ENCODE assay signal across 8 cellular contexts in the genomic region with DNA sequence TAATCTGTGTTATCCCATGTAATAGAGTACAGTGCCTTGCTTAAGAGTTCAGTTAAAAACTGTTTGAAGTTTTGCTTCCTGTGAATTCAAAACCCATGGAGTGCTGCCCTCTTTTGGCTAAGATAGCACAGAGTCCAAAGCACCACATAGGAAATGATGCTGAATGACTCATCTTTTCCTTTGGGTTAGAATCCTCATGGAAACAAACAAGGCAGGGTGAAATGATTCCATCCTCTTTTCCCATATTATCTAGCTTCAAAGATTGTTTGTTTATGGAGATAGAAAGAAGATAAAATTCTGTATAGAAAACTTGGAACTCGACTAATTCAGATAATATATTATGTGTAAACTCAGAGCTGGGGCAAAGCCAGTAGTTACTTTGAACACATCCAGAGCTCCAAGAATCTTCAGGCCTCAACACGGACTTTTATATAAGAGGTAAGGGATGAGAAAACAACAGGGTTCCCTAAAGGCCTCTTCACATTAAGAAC.
DNase-seq lines count a peak whose midpoint lies in the region; ATAC-seq lines count a peak whose summit lies in the region.

No MANE protein-coding gene starts in this region.

- H3K27ac Mint-ChIP-seq in activated CD4-positive, alpha-beta memory T cell treated with anti-CD3 and anti-CD28 coated beads, Interleukin-2, amount 10 ng/mL, durations not matched to agents 7 days and 5 days = no peak overlapping the region

- POLR2A ChIA-PET in activated CD4-positive, alpha-beta memory T cell treated with anti-CD3 and anti-CD28 coated beads, Interleukin-2, amount 10 ng/mL, durations not matched to agents 7 days and 5 days (lab: Charles Lee) = interaction anchor here (1.1 kb wide), 1 partner anchor 251 kb away, joined by 4 read pairs; no protein-coding TSS in a partner anchor

- H3K4me1 Mint-ChIP-seq in activated CD4-positive, alpha-beta memory T cell treated with anti-CD3 and anti-CD28 coated beads, Interleukin-2, amount 10 ng/mL, durations not matched to agents 7 days and 5 days = peaks cover 5% of the 10 kb centered on the region

- H3K36me3 Mint-ChIP-seq in activated CD4-positive, alpha-beta memory T cell treated with anti-CD3 and anti-CD28 coated beads, Interleukin-2, amount 10 ng/mL, durations not matched to agents 7 days and 5 days (ENCODE audit: low read depth) = no peaks in the 10 kb centered on the region

- H3K27me3 Mint-ChIP-seq in activated CD4-positive, alpha-beta memory T cell treated with anti-CD3 and anti-CD28 coated beads, Interleukin-2, amount 10 ng/mL, durations not matched to agents 7 days and 5 days = peaks cover 2% of the 10 kb centered on the region

- no peaks in the 10 kb centered on the region for H3K9me3 Mint-ChIP-seq in activated CD4-positive, alpha-beta memory T cell treated with anti-CD3 and anti-CD28 coated beads, Interleukin-2, amount 10 ng/mL, durations not matched to agents 7 days and 5 days

- CTCF ChIA-PET in activated CD4-positive, alpha-beta memory T cell treated with anti-CD3 and anti-CD28 coated beads, Interleukin-2, amount 10 ng/mL, durations not matched to agents 7 days and 5 days (lab: Charles Lee) = interaction anchor here (0.6 to 1.6 kb wide), 11 partner anchors 9 to 372 kb away, joined by 3 to 7 read pairs (median 4); no protein-coding TSS in a partner anchor

- DNase-seq in CD1c-positive myeloid dendritic cell (ENCODE audit: extremely low spot score) = peak; percentile 38
- peak; percentile 82 to 85 for DNase-seq in NCI-H446 (lab: John Stamatoyannopoulos, UW)
- DNase-seq in activated CD4-positive, alpha-beta memory T cell treated with anti-CD3 and anti-CD28 coated beads, Interleukin-2, amount 10 ng/mL, durations not matched to agents 7 days and 5 days = peak; percentile 28
- peak; percentile 86 for DNase-seq in foreskin melanocyte
- peak; percentile 35 for DNase-seq in occipital lobe (lab: John Stamatoyannopoulos, UW)
- no peak for DNase-seq in activated CD4-positive, CD25-positive, alpha-beta regulatory T cell treated with anti-CD3 and anti-CD28 coated beads, Interleukin-2, amount 50 U/mL, for 72 hours

- ATAC-seq in GM18520 (IDR thresholded peaks at IDR 0.05; ENCODE audit: unreplicated experiment) (peak; percentile 43), HG03135 (IDR thresholded peaks at IDR 0.05; ENCODE audit: unreplicated experiment) (peak; percentile 61)

- H3K4me3 Mint-ChIP-seq in activated CD4-positive, alpha-beta memory T cell treated with anti-CD3 and anti-CD28 coated beads, Interleukin-2, amount 10 ng/mL, durations not matched to agents 7 days and 5 days = no peak overlapping the region
